In the genomic region with DNA sequence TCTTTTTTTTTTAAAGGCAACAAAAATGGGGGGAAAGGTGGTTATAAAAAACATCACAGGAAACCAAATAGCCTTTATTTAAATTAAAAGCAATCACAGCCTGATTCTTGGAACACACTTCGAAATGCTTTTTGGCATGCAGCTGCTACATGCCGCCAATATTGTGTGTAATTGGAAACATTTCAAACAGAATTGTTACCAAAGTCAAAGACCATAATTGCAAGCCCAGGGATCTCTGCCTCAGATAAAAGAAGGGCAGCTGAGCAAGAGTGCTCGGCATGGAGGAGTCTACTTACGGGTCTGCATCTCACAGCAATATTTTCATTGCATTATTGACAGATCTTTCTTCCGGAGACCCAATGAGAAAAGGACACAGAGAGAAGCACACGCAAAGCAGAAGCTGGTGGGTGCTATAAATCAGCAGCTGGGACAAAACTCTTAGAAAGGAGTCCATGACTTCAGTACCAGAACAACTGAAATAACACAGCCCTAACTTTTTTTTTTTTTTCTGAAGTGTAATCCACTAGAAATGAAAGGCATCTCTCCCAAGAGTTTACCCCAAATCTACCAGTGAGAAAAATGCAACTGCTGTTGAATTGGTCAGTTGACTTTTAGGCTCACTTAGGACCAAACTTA, we compare ENCODE assay signal across 17 cellular contexts. TPM values are rescaled to one million over a fixed set of nuclear protein-coding genes. Genes with fewer than 3 reads are reported as not detected.
DNase-seq lines count a peak whose midpoint lies in the region; ATAC-seq and TF ChIP-seq lines count a peak whose summit lies in the region.
"Had no signal": no experiment of that assay in that cellular context is flagged by ENCODE, and none has a peak within 500 bp of the region (broad histone marks: within the 10 kb centered on the region; RNA-seq: fewer than 3 reads in every experiment).

No MANE protein-coding gene starts in this region.

- H3K27ac ChIP-seq in coronary artery, result peak overlapping the region in 1 of 2 donors; percentile 28
- H3K27ac ChIP-seq in muscle layer of duodenum (ENCODE audit: low read length), result peak overlapping the region; percentile 11
- H3K27ac ChIP-seq in thoracic aorta, result no peak overlapping the region
- H3K27ac ChIP-seq: parathyroid adenoma had no signal

- no peaks in the 10 kb centered on the region for H3K36me3 ChIP-seq in muscle layer of duodenum (ENCODE audit: control insufficient read depth in 1 of 2, insufficient read depth in 2 of 2, low read length in 2 of 2)
- H3K36me3 ChIP-seq in thoracic aorta, result no peaks in the 10 kb centered on the region
- H3K36me3 ChIP-seq: upper lobe of left lung had no signal

- DNase-seq in NCI-H748 (lab: John Stamatoyannopoulos, UW; ENCODE audit: unreplicated experiment) (peak; percentile 56), NCI-H748 treated with DMSO at 0.1 percent for 48 hours (lab: John Stamatoyannopoulos, UW) (no peak), coronary artery (ENCODE audit: low spot score) (no peak), thoracic aorta (ENCODE audit: low spot score) (no peak), kidney glomerular epithelial cell (lab: John Stamatoyannopoulos, UW) (no peak), HFFc6 (no peak)
- DNase-seq: activated CD4-positive, alpha-beta T cell treated with anti-CD3 and anti-CD28 coated beads, Interleukin-2, amount 10 ng/mL, durations not matched to agents 7 days and 5 days; activated naive CD4-positive, alpha-beta T cell treated with anti-CD3 and anti-CD28 coated beads for 36 hours; left cardiac atrium; NCI-H82; stimulated activated naive B cell treated with anti-CD40 and anti-IgM and Interleukin-4, amounts not matched to agents 10 μg/mL and 1 μg/mL and 100 μg/mL, for 72 hours; upper lobe of left lung had no signal

- H3K4me1 ChIP-seq in muscle layer of duodenum (ENCODE audit: control insufficient read depth in 1 of 2, insufficient read depth in 2 of 2, low read length in 2 of 2) (peaks cover 4 to 41% of the 10 kb centered on the region in 2 donors), thoracic aorta (ENCODE audit: control insufficient read depth in 1 of 2, low read depth in 2 of 2) (peaks cover 2 to 76% of the 10 kb centered on the region in 2 donors)
- H3K4me1 ChIP-seq: parathyroid adenoma had no signal

- H3K9me3 ChIP-seq in muscle layer of duodenum (ENCODE audit: control insufficient read depth in 1 of 2, low read length in 2 of 2) (no peaks in the 10 kb centered on the region), thoracic aorta (no peaks in the 10 kb centered on the region)
- H3K9me3 ChIP-seq: upper lobe of left lung had no signal

- peak overlapping the region; percentile 40 for H3K4me3 ChIP-seq in coronary artery
- peak overlapping the region in 1 of 2 donors; percentile 34 for H3K4me3 ChIP-seq in muscle layer of duodenum (ENCODE audit: low read depth in 1 of 2, low read length in 2 of 2)
- H3K4me3 ChIP-seq in thoracic aorta, result peak overlapping the region; percentile 25
- H3K4me3 ChIP-seq: K562, upper lobe of left lung had no signal

- H3K27ac Mint-ChIP-seq in HFFc6, result no peak overlapping the region
- H3K27ac Mint-ChIP-seq: activated CD4-positive, alpha-beta T cell treated with anti-CD3 and anti-CD28 coated beads, Interleukin-2, amount 10 ng/mL, durations not matched to agents 7 days and 5 days; activated naive CD4-positive, alpha-beta T cell treated with anti-CD3 and anti-CD28 coated beads for 36 hours; CD14-positive monocyte; stimulated activated naive B cell treated with anti-CD40 and anti-IgM and Interleukin-4, amounts not matched to agents 10 μg/mL and 1 μg/mL and 100 μg/mL, for 72 hours had no signal

- H3K27me3 ChIP-seq in muscle layer of duodenum (ENCODE audit: low read depth, low read length) (peaks cover 12% of the 10 kb centered on the region), thoracic aorta (replicated peaks; ENCODE audit: insufficient read depth) (no peaks in the 10 kb centered on the region)

- H3K9me3 Mint-ChIP-seq in HFFc6, result no peaks in the 10 kb centered on the region
- H3K9me3 Mint-ChIP-seq: activated CD4-positive, alpha-beta T cell treated with anti-CD3 and anti-CD28 coated beads, Interleukin-2, amount 10 ng/mL, durations not matched to agents 7 days and 5 days; activated naive CD4-positive, alpha-beta T cell treated with anti-CD3 and anti-CD28 coated beads for 36 hours; stimulated activated naive B cell treated with anti-CD40 and anti-IgM and Interleukin-4, amounts not matched to agents 10 μg/mL and 1 μg/mL and 100 μg/mL, for 72 hours had no signal

- H3K4me1 Mint-ChIP-seq in HFFc6 (ENCODE audit: low read depth), result peaks cover 19% of the 10 kb centered on the region

- H3K36me3 Mint-ChIP-seq in HFFc6 (ENCODE audit: low read depth), result no peaks in the 10 kb centered on the region
- H3K36me3 Mint-ChIP-seq: stimulated activated naive B cell treated with anti-CD40 and anti-IgM and Interleukin-4, amounts not matched to agents 10 μg/mL and 1 μg/mL and 100 μg/mL, for 72 hours had no signal

- ATAC-seq in thoracic aorta (ENCODE audit: insufficient number of reproducible peaks, low FRiP score, low read depth), result no peak
- no peak for ATAC-seq in HG02678 (IDR thresholded peaks at IDR 0.05; ENCODE audit: unreplicated experiment)
- ATAC-seq: K562; left cardiac atrium; stimulated activated naive B cell treated with anti-CD40 and anti-IgM and Interleukin-4, amounts not matched to agents 10 μg/mL and 1 μg/mL and 100 μg/mL, for 72 hours had no signal

- H3K4me3 Mint-ChIP-seq in HFFc6, result no peak overlapping the region
- H3K4me3 Mint-ChIP-seq: activated CD4-positive, alpha-beta T cell treated with anti-CD3 and anti-CD28 coated beads, Interleukin-2, amount 10 ng/mL, durations not matched to agents 7 days and 5 days; activated naive CD4-positive, alpha-beta T cell treated with anti-CD3 and anti-CD28 coated beads for 36 hours; CD14-positive monocyte; stimulated activated naive B cell treated with anti-CD40 and anti-IgM and Interleukin-4, amounts not matched to agents 10 μg/mL and 1 μg/mL and 100 μg/mL, for 72 hours had no signal

- no peak for TF ChIP-seq CTCF in coronary artery (IDR thresholded peaks at IDR 0.05)
- TF ChIP-seq CTCF in thoracic aorta (IDR thresholded peaks at IDR 0.05), result no peak
- TF ChIP-seq CTCF in HFFc6 (IDR thresholded peaks at IDR 0.05), result no peak

- H3K27me3 Mint-ChIP-seq in HFFc6 (ENCODE audit: insufficient read depth), result peaks cover 27% of the 10 kb centered on the region

RNA-seq across cellular contexts. Expression of gene PRICKLE1, which starts 4.9 kb away (rescaled TPM):
- 10 to 100 TPM in 1 of 2 donors, 1 to 10 TPM in 1; 3.9 to 11.5 TPM for total RNA-seq in thoracic aorta
- total RNA-seq in HFFc6 (2021; fragmentation: NEBNext Ultra II Directional; extraction: Animal tissue kit (Norgen Biotek cat#: 25700)), result 10 to 100 TPM in 2 of 6 experiments, 1 to 10 TPM in 4; 3.7 to 10.0 (median 8.6) TPM
- total RNA-seq: activated naive CD4-positive, alpha-beta T cell treated with anti-CD3 and anti-CD28 coated beads for 36 hours had no signal
